18 cellular contexts compared by ENCODE assay signal in the genomic region with DNA sequence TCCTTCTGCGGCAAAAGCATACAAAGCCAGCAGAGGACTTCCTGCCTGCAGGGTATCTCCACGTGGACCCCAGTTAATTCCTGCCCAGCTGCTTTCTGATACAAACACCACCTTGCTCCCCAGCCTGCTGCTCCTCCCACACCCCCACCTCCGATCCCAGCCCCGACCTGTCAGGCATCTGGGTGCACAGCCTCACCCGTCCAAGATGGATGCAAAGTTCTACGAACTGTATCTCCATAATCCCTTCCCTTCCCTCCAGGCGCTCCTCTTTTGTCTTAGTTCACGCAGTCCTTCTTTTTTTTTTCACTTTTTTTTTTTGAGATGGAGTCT. TPM values are rescaled to one million over a fixed set of nuclear protein-coding genes. Genes with fewer than 3 reads are reported as not detected.
DNase-seq lines count a peak whose midpoint lies in the region; ATAC-seq and TF ChIP-seq lines count a peak whose summit lies in the region.
"Had no signal": no experiment of that assay in that cellular context is flagged by ENCODE, and none has a peak within 500 bp of the region (broad histone marks: within the 10 kb centered on the region; RNA-seq: fewer than 3 reads in every experiment).

No MANE protein-coding gene starts in this region.

- H3K4me3 Mint-ChIP-seq in CD4-positive, CD25-positive, alpha-beta regulatory T cell = no peak overlapping the region
- H3K4me3 Mint-ChIP-seq in endothelial cell (ENCODE audit: unreplicated experiment) (no peak overlapping the region), neural crest cell (no peak overlapping the region)

- no peak for ATAC-seq in CD4-positive, CD25-positive, alpha-beta regulatory T cell (ENCODE audit: low read depth in 2 of 2)
- ATAC-seq in GM18505 (IDR thresholded peaks at IDR 0.05; ENCODE audit: unreplicated experiment) = no peak
- ATAC-seq: PC-3 had no signal

- H3K27ac ChIP-seq in C4-2B = peak overlapping the region; percentile 59
- H3K27ac ChIP-seq in CD4-positive, CD25-positive, alpha-beta regulatory T cell (ENCODE audit: insufficient read depth, low read length, poor library complexity, severe bottlenecking) = no peak overlapping the region

- no peak for DNase-seq in CD4-positive, CD25-positive, alpha-beta regulatory T cell
- DNase-seq in endothelial cell (ENCODE audit: low spot score) (no peak), neural crest cell (ENCODE audit: low read depth, low spot score) (no peak), NCI-H1694 (lab: John Stamatoyannopoulos, UW) (no peak)
- DNase-seq in activated effector memory CD4-positive, alpha-beta T cell treated with Interleukin-2 at 50 U/mL for 16 hours = no peak
- DNase-seq: ACHN, C1 segment of cervical spinal cord, DMS 273 treated with DMSO at 0.1 percent for 48 hours, DND-41, HCEC 1CT, KG1, NCI-H1105 treated with DMSO at 0.1 percent for 48 hours, NCI-H1694 treated with DMSO at 0.1 percent for 48 hours, NCI-H2227 treated with DMSO at 0.1 percent for 48 hours, NCI-H510A treated with DMSO at 0.1 percent for 48 hours, PC-3 had no signal

- peaks cover 65% of the 10 kb centered on the region for H3K36me3 Mint-ChIP-seq in CD4-positive, CD25-positive, alpha-beta regulatory T cell
- peaks cover 10% of the 10 kb centered on the region for H3K36me3 Mint-ChIP-seq in endothelial cell (ENCODE audit: low read depth, unreplicated experiment)
- peaks cover 4% of the 10 kb centered on the region for H3K36me3 Mint-ChIP-seq in neural crest cell (ENCODE audit: low read depth)

- H3K9me3 Mint-ChIP-seq in CD4-positive, CD25-positive, alpha-beta regulatory T cell = no peaks in the 10 kb centered on the region
- H3K9me3 Mint-ChIP-seq in endothelial cell (ENCODE audit: unreplicated experiment) (no peaks in the 10 kb centered on the region), neural crest cell (no peaks in the 10 kb centered on the region)

- H3K4me1 Mint-ChIP-seq in CD4-positive, CD25-positive, alpha-beta regulatory T cell = peaks cover 12 to 62% (median 25%) of the 10 kb centered on the region in 4 donors
- peaks cover 27% of the 10 kb centered on the region for H3K4me1 Mint-ChIP-seq in endothelial cell (ENCODE audit: unreplicated experiment)
- H3K4me1 Mint-ChIP-seq in neural crest cell = peaks cover 3% of the 10 kb centered on the region

- no peaks in the 10 kb centered on the region for H3K36me3 ChIP-seq in CD4-positive, CD25-positive, alpha-beta regulatory T cell (ENCODE audit: control insufficient read depth, insufficient read depth, low read length)

- no peaks in the 10 kb centered on the region for H3K27me3 ChIP-seq in CD4-positive, CD25-positive, alpha-beta regulatory T cell (ENCODE audit: control insufficient read depth, insufficient read depth, low read length)

- H3K9me3 ChIP-seq in CD4-positive, CD25-positive, alpha-beta regulatory T cell (ENCODE audit: control insufficient read depth in 2 of 2, low read length in 2 of 2) = no peaks in the 10 kb centered on the region

- peaks cover 34% of the 10 kb centered on the region for H3K4me1 ChIP-seq in CD4-positive, CD25-positive, alpha-beta regulatory T cell (ENCODE audit: control insufficient read depth, insufficient read depth, low read length, poor library complexity, severe bottlenecking)

- TF ChIP-seq CTCF in C4-2B (conservative IDR thresholded peaks at IDR 0.05) (no peak), endothelial cell (IDR thresholded peaks at IDR 0.05; ENCODE audit: unreplicated experiment) (no peak), neural crest cell (conservative IDR thresholded peaks at IDR 0.05) (no peak)

- no peak for TF ChIP-seq POLR2A in GM18505 (IDR thresholded peaks at IDR 0.05; ENCODE audit: borderline replicate concordance, extremely low read depth, insufficient read depth, insufficient read length)

- no peak overlapping the region for H3K4me3 ChIP-seq in CD4-positive, CD25-positive, alpha-beta regulatory T cell (ENCODE audit: low read depth, low read length)

- peak overlapping the region; percentile 27 to 69 (median 58) for H3K27ac Mint-ChIP-seq in CD4-positive, CD25-positive, alpha-beta regulatory T cell
- H3K27ac Mint-ChIP-seq in endothelial cell (ENCODE audit: unreplicated experiment) = peak overlapping the region; percentile 11
- peak overlapping the region; percentile 95 for H3K27ac Mint-ChIP-seq in neural crest cell (ENCODE audit: unreplicated experiment)

- H3K27me3 Mint-ChIP-seq in CD4-positive, CD25-positive, alpha-beta regulatory T cell = no peaks in the 10 kb centered on the region
- peaks cover 3% of the 10 kb centered on the region for H3K27me3 Mint-ChIP-seq in endothelial cell (ENCODE audit: unreplicated experiment)
- no peaks in the 10 kb centered on the region for H3K27me3 Mint-ChIP-seq in neural crest cell (ENCODE audit: low read depth)

RNA-seq across cellular contexts. Expression of a gene that starts 15.6 kb away (rescaled TPM):
- total RNA-seq in CD4-positive, CD25-positive, alpha-beta regulatory T cell = 1.0 TPM
- under 1 TPM in 2 of 4 donors, not detected in 2; 0.14 to 0.24 TPM for polyA plus RNA-seq in CD4-positive, CD25-positive, alpha-beta regulatory T cell
- total RNA-seq in endothelial cell (ENCODE audit: unreplicated experiment) (2.1 TPM), neural crest cell (4.3 and 4.5 TPM in 2 replicates)

RNA-seq across cellular contexts. Expression of a gene that starts 53.0 kb away (rescaled TPM):
- 105 TPM for total RNA-seq in CD4-positive, CD25-positive, alpha-beta regulatory T cell
- 10 to 100 TPM; 41.3 to 47.6 (median 45.0) TPM for polyA plus RNA-seq in CD4-positive, CD25-positive, alpha-beta regulatory T cell
- total RNA-seq in endothelial cell (ENCODE audit: unreplicated experiment) (183 TPM), neural crest cell (195 and 205 TPM in 2 replicates)

Comparison
In these comparisons a context has a peak if more than half of its experiments do, and no peak if none do; other contexts are left out.
1. H3K27ac Mint-ChIP-seq: peak in every context shown above with its lines; median percentile 95 in neural crest cell; 58 in CD4-positive, CD25-positive, alpha-beta regulatory T cell; 11 in endothelial cell.